10 cellular contexts compared by ENCODE assay signal in genomic region chr1:72285074-72285425, GRCh38. TPM values are rescaled to one million over a fixed set of nuclear protein-coding genes. Genes with fewer than 3 reads are reported as not detected.
DNase-seq lines count a peak whose midpoint lies in the region; ATAC-seq and TF ChIP-seq lines count a peak whose summit lies in the region.
"Had no signal": no experiment of that assay in that cellular context is flagged by ENCODE, and none has a peak within 500 bp of the region (broad histone marks: within the 10 kb centered on the region; RNA-seq: fewer than 3 reads in every experiment).

No MANE protein-coding gene starts in this region.

- H3K36me3 ChIP-seq in iPS-20b (ENCODE audit: insufficient read depth, low read depth, low read length) = no peaks in the 10 kb centered on the region

- H3K9me3 ChIP-seq in iPS-20b (ENCODE audit: insufficient read depth, low read depth, low read length) = no peaks in the 10 kb centered on the region

- no peaks in the 10 kb centered on the region for H3K36me3 Mint-ChIP-seq in osteocyte (ENCODE audit: unreplicated experiment)

- H3K4me3 ChIP-seq in WI38 (ENCODE audit: low read depth, low read length) = peak overlapping the region; percentile 86
- H3K4me3 ChIP-seq in iPS-20b (ENCODE audit: low read length) = peak overlapping the region; percentile 82

- H3K27ac Mint-ChIP-seq in osteocyte (ENCODE audit: unreplicated experiment) = no peak overlapping the region
- H3K27ac Mint-ChIP-seq: CD4-positive, alpha-beta T cell had no signal

- peak overlapping the region; percentile 87; the same call in 1 of the 2 replicates for H3K9ac ChIP-seq in iPS-20b (ENCODE audit: low read depth, low read length)

- peaks cover 44% of the 10 kb centered on the region for H3K27me3 ChIP-seq in iPS-20b (ENCODE audit: insufficient read depth, low read length)

- peaks cover 7% of the 10 kb centered on the region; the same call in 1 of the 2 replicates for H3K4me1 ChIP-seq in iPS-20b (ENCODE audit: insufficient read depth, low read length)

- TF ChIP-seq CTCF in WI38 (IDR thresholded peaks at IDR 0.05; ENCODE audit: low read depth, low read length) (no peak), osteocyte (IDR thresholded peaks at IDR 0.05) (no peak)

- no peaks in the 10 kb centered on the region for H3K9me3 Mint-ChIP-seq in osteocyte (ENCODE audit: unreplicated experiment)
- H3K9me3 Mint-ChIP-seq: CD4-positive, alpha-beta T cell had no signal

- H3K27ac ChIP-seq in iPS-20b (ENCODE audit: low read length) (no peak overlapping the region), substantia nigra (ENCODE audit: low read depth, low read length, poor library complexity, severe bottlenecking) (peak overlapping the region; percentile 99)

- peak; percentile 41 for DNase-seq in NCI-H146 (lab: John Stamatoyannopoulos, UW)
- DNase-seq in NCI-H146 treated with DMSO at 0.1 percent for 48 hours (lab: John Stamatoyannopoulos, UW; ENCODE audit: unreplicated experiment) = no peak
- DNase-seq in substantia nigra (lab: John Stamatoyannopoulos, UW) = peak in 13 of 49 donors; percentile 3 to 52 (median 25)
- no peak for DNase-seq in osteocyte (ENCODE audit: extremely low spot score, unreplicated experiment)
- no peak for DNase-seq in left lobe of liver (ENCODE audit: low spot score)
- DNase-seq: CD4-positive, alpha-beta T cell; Karpas-422 had no signal

- ATAC-seq in left lobe of liver = no peak
- ATAC-seq in GM21737 (IDR thresholded peaks at IDR 0.05; ENCODE audit: unreplicated experiment) = no peak

- H3K4me1 Mint-ChIP-seq in osteocyte (ENCODE audit: unreplicated experiment) = peaks cover 19% of the 10 kb centered on the region

- H3K27me3 Mint-ChIP-seq in osteocyte (ENCODE audit: unreplicated experiment) = no peaks in the 10 kb centered on the region

- H3K4me3 Mint-ChIP-seq in osteocyte (ENCODE audit: unreplicated experiment) = no peak overlapping the region
- H3K4me3 Mint-ChIP-seq: CD4-positive, alpha-beta T cell had no signal

RNA-seq across cellular contexts. Expression of gene NEGR1, which starts 2.7 kb away (rescaled TPM):
- total RNA-seq in osteocyte = 5.0 and 7.6 TPM in 2 replicates
- 0.20 TPM for total RNA-seq in left lobe of liver
